In the genomic region with DNA sequence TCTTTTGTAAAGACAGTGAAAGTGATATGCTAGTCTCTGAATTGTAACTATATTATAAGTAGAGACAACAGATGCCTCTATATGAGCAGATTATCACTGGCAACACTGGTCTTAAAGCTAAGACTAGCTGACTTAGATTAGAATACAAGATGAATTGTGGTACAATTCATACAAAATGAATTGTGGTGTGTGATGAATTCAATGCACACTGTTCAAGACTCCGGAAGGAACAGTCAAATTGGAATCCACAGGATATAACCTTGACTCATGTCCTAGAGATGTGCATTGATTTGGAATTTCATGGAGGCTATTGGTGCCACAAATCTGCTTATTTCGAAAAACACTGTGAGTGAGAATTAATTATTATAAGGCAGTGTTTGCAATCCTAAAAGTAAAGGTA, we compare ENCODE assay signal across 30 cellular contexts.
"Had no signal": no experiment of that assay in that cellular context is flagged by ENCODE, and none has a peak within 500 bp of the region (broad histone marks: within the 10 kb centered on the region; RNA-seq: fewer than 3 reads in every experiment).

No MANE protein-coding gene starts in this region.

- DNase-seq: activated CD4-positive, alpha-beta T cell treated with anti-CD3 and anti-CD28 coated beads for 36 hours; activated CD4-positive, alpha-beta T cell treated with anti-CD3 and anti-CD28 coated beads, Interleukin-2, amount 10 ng/mL, durations not matched to agents 7 days and 5 days; activated CD4-positive, alpha-beta T cell treated with anti-CD3 and anti-CD28 coated beads, Interleukin-2, amount 50 U/mL, for 48 hours; activated CD8-positive, alpha-beta T cell treated with anti-CD3 and anti-CD28 coated beads, Interleukin-2, amount 10 ng/mL, durations not matched to agents 7 days and 5 days; activated naive CD4-positive, alpha-beta T cell treated with anti-CD3 and anti-CD28 coated beads, Interleukin-2, amount 50 U/mL, for 16 hours; activated naive CD8-positive, alpha-beta T cell treated with anti-CD3 and anti-CD28 coated beads for 36 hours; activated T-cell treated with anti-CD3 and anti-CD28 coated beads, Interleukin-2, amount 50 U/mL, for 24 hours; amniotic stem cell; aorta; Kasumi-1; MG63; NCI-H1048; NCI-H1105 treated with DMSO at 0.1 percent for 48 hours; NCI-H1436; NCI-H1694; NCI-H1930; NCI-H2081 treated with DMSO at 0.1 percent for 48 hours; NCI-H226; NCI-H446 treated with DMSO at 0.1 percent for 48 hours; NCI-H69; NCI-H82; PC-3; Peyer's patch had no signal

- H3K27ac ChIP-seq: cardiac muscle cell, Peyer's patch, RWPE1, SK-N-MC had no signal

- H3K4me1 ChIP-seq: Peyer's patch had no signal

- FAIRE-seq: TTC549 had no signal

- ATAC-seq: activated CD4-positive, alpha-beta T cell treated with anti-CD3 and anti-CD28 coated beads for 36 hours; activated CD4-positive, CD25-positive, alpha-beta regulatory T cell treated with anti-CD3 and anti-CD28 coated beads, Interleukin-2, amount 50 U/mL, for 24 hours; activated CD8-positive, alpha-beta T cell treated with anti-CD3 and anti-CD28 coated beads, Interleukin-2, amount 10 ng/mL, durations not matched to agents 7 days and 5 days; PC-3; Right ventricle myocardium inferior; WTC11 had no signal

- H3K4me3 ChIP-seq: cardiac muscle cell, MG63, Peyer's patch, SK-N-MC had no signal

- H3K27me3 ChIP-seq: cardiac muscle cell, MG63, Peyer's patch had no signal

- H3K9me3 ChIP-seq: MG63, Peyer's patch had no signal

- H3K36me3 ChIP-seq: cardiac muscle cell, MG63, Peyer's patch had no signal
